Comparison of ENCODE assay signal across 1 cellular context in the genomic region with DNA sequence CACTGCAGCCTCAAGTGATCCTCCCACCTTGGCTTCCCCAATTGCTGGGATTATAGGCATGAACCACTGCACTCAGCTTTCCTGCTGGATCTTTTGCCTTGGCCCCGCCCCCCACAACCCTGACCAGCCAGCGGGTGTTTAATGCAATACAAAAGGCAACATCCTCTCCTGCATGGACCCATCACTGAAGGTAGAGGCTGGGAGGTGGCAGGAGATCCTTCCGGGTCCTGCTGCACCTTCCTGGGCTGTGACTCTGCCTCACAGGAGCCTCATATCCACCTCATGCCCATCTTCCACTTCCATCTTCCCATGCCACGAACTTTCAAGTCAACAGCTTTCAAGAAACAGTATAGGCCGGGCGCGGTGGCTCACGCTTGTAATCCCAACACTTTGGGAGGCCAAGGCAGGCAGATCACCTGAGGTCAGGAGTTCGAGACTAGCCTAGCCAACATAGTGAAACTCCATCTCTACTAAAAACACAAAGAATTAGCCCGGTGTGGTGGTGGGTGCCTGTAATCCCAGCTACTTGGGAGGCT.
TF ChIP-seq lines count a peak whose summit lies in the region.

No MANE protein-coding gene starts in this region.

TF ChIP-seq in HepG2, 621 proteins besides CTCF, POLR2A, EP300 and RAD21 (continued from another document):
- TF ChIP-seq ZNF34 (CRISPR knock-in tag; IDR thresholded peaks at IDR 0.05; ENCODE audit: borderline replicate concordance) (no peak), HMG20A (CRISPR knock-in tag; IDR thresholded peaks at IDR 0.05; ENCODE audit: borderline replicate concordance) (no peak)
TF ChIP-seq in HepG2: peak in this region for 0.
